Comparison of ENCODE assay signal across 8 cellular contexts in the genomic region with DNA sequence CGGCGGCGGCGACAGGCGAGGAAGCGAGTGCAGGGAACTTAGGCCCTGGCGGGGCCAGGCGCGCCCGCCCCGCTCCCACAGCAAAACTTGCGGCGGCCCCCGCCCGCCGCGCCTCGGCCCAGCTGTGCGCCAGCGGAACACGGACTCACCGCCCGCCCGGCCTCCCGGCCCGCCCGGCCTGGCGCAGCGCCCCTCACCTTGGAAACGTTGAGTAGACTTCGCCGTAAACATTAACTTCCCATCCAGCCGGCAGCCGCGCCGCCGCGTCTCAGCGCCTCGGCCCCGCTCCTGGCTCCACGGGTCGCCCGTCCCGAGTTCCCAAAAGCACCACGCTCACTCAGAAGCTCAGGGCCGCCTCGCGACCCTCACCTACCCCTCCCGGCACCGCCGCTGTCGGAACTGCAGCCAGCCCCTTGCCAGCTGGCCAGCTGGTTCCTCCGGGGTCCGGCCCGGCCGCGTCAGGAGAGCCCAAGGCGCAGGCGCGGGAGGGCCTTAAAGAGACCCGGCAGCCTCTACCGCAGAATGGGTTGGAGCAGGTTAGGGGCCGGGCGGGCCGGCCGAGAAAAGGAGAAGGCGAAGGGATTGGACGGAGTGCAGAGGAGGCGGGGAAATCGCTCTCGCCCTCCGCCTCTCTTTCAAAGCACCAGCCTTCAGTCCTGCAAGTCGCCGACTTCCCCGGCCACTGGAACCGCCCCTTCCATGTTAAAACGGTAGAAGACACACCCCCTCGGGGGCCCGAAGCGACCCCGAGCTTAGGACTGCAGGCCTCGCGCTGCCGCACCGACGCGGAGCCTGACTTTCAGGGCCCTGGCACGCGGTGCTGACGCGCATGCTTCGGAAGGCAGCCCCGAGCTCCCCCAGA. TPM values are rescaled to one million over a fixed set of nuclear protein-coding genes. Genes with fewer than 3 reads are reported as not detected.
DNase-seq lines count a peak whose midpoint lies in the region; ATAC-seq and TF ChIP-seq lines count a peak whose summit lies in the region.

A gene (minus strand): TSS at position 470 of the 862 bp plus-strand sequence. CDS start 48,562 bp downstream, outside the sequence.

- peak; percentile 36 to 91 for TF ChIP-seq EP300 in tibial nerve (IDR thresholded peaks at IDR 0.05)

- H3K4me1 ChIP-seq in adipocyte (ENCODE audit: control insufficient read depth, insufficient read depth, low read length) (peaks cover 16% of the 10 kb centered on the region), cardiac muscle cell (ENCODE audit: low read depth) (peaks cover 4% of the 10 kb centered on the region), parathyroid adenoma (no peaks in the 10 kb centered on the region), tibial nerve (peaks cover 0 to 43% (median 13%) of the 10 kb centered on the region in 4 donors)

- ATAC-seq in HG02678 (IDR thresholded peaks at IDR 0.05; ENCODE audit: unreplicated experiment): peak; percentile 93

- TF ChIP-seq POLR2A in tibial nerve (IDR thresholded peaks at IDR 0.05): peak; percentile 58 to 77

- no peaks in the 10 kb centered on the region for H4K20me1 ChIP-seq in SU-DHL-6 (ENCODE audit: low read depth, low read length)

- H3K79me2 ChIP-seq in SU-DHL-6 (ENCODE audit: insufficient read depth, low read length) (peaks cover 4% of the 10 kb centered on the region; the same call in 1 of the 2 replicates), parathyroid adenoma (peaks cover 19% of the 10 kb centered on the region)

- H3K27ac ChIP-seq in SU-DHL-6 (ENCODE audit: low read depth, low read length) (peak within 1 kb of the TSS; percentile 41), cardiac muscle cell (peak within 1 kb of the TSS; percentile 94), parathyroid adenoma (peak within 1 kb of the TSS; percentile 97), tibial nerve (peak within 1 kb of the TSS; percentile 91 to 99 (median 98))

- WGBS in tibial nerve, 2 donors: 0 to 1% methylated on average over 46 to 52 of the region's 94 CpGs

- peak within 1 kb of the TSS; percentile 73 for H3K9ac ChIP-seq in SU-DHL-6 (ENCODE audit: low read length)
- H3K9ac ChIP-seq in adipocyte (ENCODE audit: low read length): peak within 1 kb of the TSS; percentile 94
- H3K9ac ChIP-seq in parathyroid adenoma: no peak within 1 kb of the TSS

- H3K4me3 ChIP-seq in SU-DHL-6 (ENCODE audit: insufficient read depth, low read length, poor library complexity, severe bottlenecking) (peak within 1 kb of the TSS; percentile 96), adipocyte (ENCODE audit: low read length) (peak within 1 kb of the TSS; percentile 94), cardiac muscle cell (peak within 1 kb of the TSS; percentile 79), parathyroid adenoma (ENCODE audit: low read depth, low read length) (peak within 1 kb of the TSS; percentile 94), tibial nerve (peak within 1 kb of the TSS; percentile 82 to 89 (median 86))

- H3K27me3 ChIP-seq in SU-DHL-6 (ENCODE audit: low read length) (no peaks in the 10 kb centered on the region), adipocyte (replicated peaks; ENCODE audit: control insufficient read depth, insufficient read depth, low read length) (no peaks in the 10 kb centered on the region), cardiac muscle cell (no peaks in the 10 kb centered on the region), parathyroid adenoma (ENCODE audit: control insufficient read depth, insufficient read depth, low read length) (no peaks in the 10 kb centered on the region), tibial nerve (no peaks in the 10 kb centered on the region)

- peak within 1 kb of the TSS; percentile 95 for H2AFZ ChIP-seq in SU-DHL-6 (ENCODE audit: low read depth, low read length, severe bottlenecking)
- H2AFZ ChIP-seq in parathyroid adenoma: peak within 1 kb of the TSS; percentile 93

- no peaks in the 10 kb centered on the region for H3F3A ChIP-seq in SU-DHL-6 (ENCODE audit: insufficient read depth)

- no peaks in the 10 kb centered on the region for H3K9me3 ChIP-seq in SU-DHL-6 (ENCODE audit: insufficient read depth, low read length)
- no peaks in the 10 kb centered on the region for H3K9me3 ChIP-seq in adipocyte (ENCODE audit: control insufficient read depth, low read length)
- no peaks in the 10 kb centered on the region for H3K9me3 ChIP-seq in cardiac muscle cell (ENCODE audit: low read depth)
- H3K9me3 ChIP-seq in parathyroid adenoma (ENCODE audit: control insufficient read depth, low read length): no peaks in the 10 kb centered on the region
- no peaks in the 10 kb centered on the region for H3K9me3 ChIP-seq in tibial nerve

- TF ChIP-seq CTCF in GM12873 (IDR thresholded peaks at IDR 0.05; ENCODE audit: insufficient read depth, low read depth, low read length, missing control alignments) (peak; percentile 40), SU-DHL-6 (IDR thresholded peaks at IDR 0.05; ENCODE audit: insufficient read depth, low read length, poor library complexity, severe bottlenecking) (no peak), cardiac muscle cell (IDR thresholded peaks at IDR 0.05; ENCODE audit: low read depth, low read length) (peak; percentile 35), parathyroid adenoma (IDR thresholded peaks at IDR 0.05) (no peak), tibial nerve (IDR thresholded peaks at IDR 0.05) (peak in 1 of 5 experiments; percentile 35)

- H3K4me2 ChIP-seq in SU-DHL-6 (ENCODE audit: low read depth, low read length, poor library complexity, severe bottlenecking) (peak within 1 kb of the TSS; percentile 85), parathyroid adenoma (ENCODE audit: low read length) (peak within 1 kb of the TSS; percentile 71)

- H3K9me2 ChIP-seq in SU-DHL-6 (replicated peaks; ENCODE audit: insufficient read depth, low read length): no peaks in the 10 kb centered on the region

- peak; percentile 97 for DNase-seq in NCI-H1105 treated with DMSO at 0.1 percent for 48 hours (lab: John Stamatoyannopoulos, UW)
- peak; percentile 99 for DNase-seq in adipocyte (ENCODE audit: low read depth)
- DNase-seq in cardiac muscle cell (ENCODE audit: low read depth in 1 of 2, low spot score in 1 of 2): peak; percentile 96 to 99
- DNase-seq in tibial nerve (ENCODE audit: low spot score in 2 of 2): peak; percentile 84 to 85

- H3K36me3 ChIP-seq in SU-DHL-6 (ENCODE audit: low read length): no peaks in the 10 kb centered on the region
- H3K36me3 ChIP-seq in adipocyte (ENCODE audit: control insufficient read depth, insufficient read depth, low read length, severe bottlenecking): no peaks in the 10 kb centered on the region
- no peaks in the 10 kb centered on the region for H3K36me3 ChIP-seq in cardiac muscle cell
- H3K36me3 ChIP-seq in parathyroid adenoma (ENCODE audit: control insufficient read depth, insufficient read depth, low read length): no peaks in the 10 kb centered on the region
- H3K36me3 ChIP-seq in tibial nerve: no peaks in the 10 kb centered on the region

RNA-seq across cellular contexts. Expression of the gene that starts here (rescaled TPM):
- total RNA-seq in cardiac muscle cell (15.6 and 30.8 TPM in 2 replicates), tibial nerve (10 to 100 TPM; 48.7 to 70.7 (median 50.8) TPM)
- polyA plus RNA-seq in cardiac muscle cell: 16.3 and 26.2 TPM in 2 replicates

Comparison
In these comparisons a context has a peak if more than half of its experiments do, and no peak if none do; other contexts are left out.
1. Peak in every context shown above with its lines: DNase-seq, ATAC-seq, H3K4me3 ChIP-seq and H3K27ac ChIP-seq.
2. CTCF ChIP-seq: peak in GM12873 (single experiment) and cardiac muscle cell (single experiment); none in SU-DHL-6 (single experiment) and parathyroid adenoma (single experiment).
3. H3K27ac ChIP-seq: peak in every context shown above with its lines; median percentile 98 in tibial nerve; 97 in parathyroid adenoma; 94 in cardiac muscle cell; 41 in SU-DHL-6.